In the genomic region with DNA sequence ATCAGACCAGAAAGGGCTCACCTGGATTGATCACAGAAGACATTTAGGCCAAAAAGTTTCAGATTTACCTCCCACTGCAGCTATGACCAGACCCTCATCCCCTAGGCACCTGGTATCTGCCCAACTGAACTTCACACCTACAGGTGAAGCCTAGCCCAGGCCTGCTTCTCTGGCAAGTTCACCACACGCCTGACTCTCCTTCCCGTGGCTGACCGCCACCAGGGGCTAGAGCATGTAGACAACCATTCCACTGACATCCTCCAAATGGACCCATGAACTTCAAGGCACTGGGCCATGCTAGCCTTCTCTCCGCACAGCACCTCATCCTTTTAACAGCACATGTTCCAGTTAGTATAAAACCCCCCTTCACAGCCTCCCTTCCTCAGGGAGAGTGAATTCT, we compare ENCODE assay signal across 15 cellular contexts. TPM values are rescaled to one million over a fixed set of nuclear protein-coding genes. Genes with fewer than 3 reads are reported as not detected.
DNase-seq lines count a peak whose midpoint lies in the region; ATAC-seq and TF ChIP-seq lines count a peak whose summit lies in the region.
"Had no signal": no experiment of that assay in that cellular context is flagged by ENCODE, and none has a peak within 500 bp of the region (broad histone marks: within the 10 kb centered on the region; RNA-seq: fewer than 3 reads in every experiment).

No MANE protein-coding gene starts in this region.

- ATAC-seq in WTC11 (no peak), GM21723 (IDR thresholded peaks at IDR 0.05; ENCODE audit: unreplicated experiment) (no peak)
- ATAC-seq: CD8-positive, alpha-beta T cell had no signal

- WGBS in thyroid gland, 2 donors = 89 to 94% methylated on average over 4 of the region's 4 CpGs

- H3K4me3 ChIP-seq in CD4-positive, alpha-beta memory T cell (ENCODE audit: low read length in 2 of 2) = no peak overlapping the region
- no peak overlapping the region for H3K4me3 ChIP-seq in thyroid gland (replicated peaks in 1 of 3)
- H3K4me3 ChIP-seq: HAP-1 had no signal

- H3K27ac Mint-ChIP-seq in CD4-positive, alpha-beta memory T cell = peak overlapping the region in 4 of 7 donors; percentile 14 to 72 (median 46)
- peak overlapping the region; percentile 9 for H3K27ac Mint-ChIP-seq in WTC11
- H3K27ac Mint-ChIP-seq: B cell; CD8-positive, alpha-beta T cell had no signal

- intact Hi-C loops in CD4-positive, alpha-beta memory T cell (cut with micrococcal nuclease) = no loop called here
- intact Hi-C loops in thyroid gland (cut with DNase I) = no loop called here

- H3K27me3 ChIP-seq in CD4-positive, alpha-beta memory T cell (ENCODE audit: insufficient read depth, low read length) = no peaks in the 10 kb centered on the region
- H3K27me3 ChIP-seq in thyroid gland = no peaks in the 10 kb centered on the region

- POLR2A ChIA-PET in CD4-positive, alpha-beta memory T cell (lab: Charles Lee; ENCODE audit: partially characterized antibody) = no interaction called here
- POLR2A ChIA-PET in WTC11 (lab: Charles Lee) = interaction anchor here (0.6 kb wide), 1 partner anchor 425 kb away, joined by 3 read pairs; no protein-coding TSS in a partner anchor

- H3K27ac ChIP-seq in CD4-positive, alpha-beta memory T cell (ENCODE audit: low read depth, low read length) = no peak overlapping the region
- peak overlapping the region in 2 of 3 donors; percentile 31 to 51 for H3K27ac ChIP-seq in thyroid gland

- peaks cover 12% of the 10 kb centered on the region for H3K4me1 ChIP-seq in CD4-positive, alpha-beta memory T cell (ENCODE audit: insufficient read depth, low read length)
- H3K4me1 ChIP-seq in thyroid gland = peaks cover 41 to 67% of the 10 kb centered on the region in 2 donors

- DNase-seq in CD4-positive, alpha-beta memory T cell = no peak
- DNase-seq in WTC11 (ENCODE audit: low spot score) = no peak
- peak; percentile 25 for DNase-seq in islet precursor cell
- DNase-seq in thyroid gland = no peak
- DNase-seq in midbrain (lab: John Stamatoyannopoulos, UW) = no peak
- no peak for DNase-seq in DMS 273 (lab: John Stamatoyannopoulos, UW; ENCODE audit: unreplicated experiment)
- DNase-seq: C1 segment of cervical spinal cord; CD8-positive, alpha-beta T cell; COR-L47; DND-41; GDM1; GOT3 had no signal

- H3K9me3 ChIP-seq in CD4-positive, alpha-beta memory T cell (ENCODE audit: control insufficient read depth in 1 of 2, low read length in 2 of 2) = no peaks in the 10 kb centered on the region
- no peaks in the 10 kb centered on the region for H3K9me3 ChIP-seq in thyroid gland
- H3K9me3 ChIP-seq: HAP-1 had no signal

- H3K36me3 Mint-ChIP-seq in CD4-positive, alpha-beta memory T cell = peaks cover 11 to 14% of the 10 kb centered on the region in 2 donors
- no peaks in the 10 kb centered on the region; the same call in 1 of the 2 replicates for H3K36me3 Mint-ChIP-seq in WTC11

- no peaks in the 10 kb centered on the region for H3K9me3 Mint-ChIP-seq in CD4-positive, alpha-beta memory T cell
- H3K9me3 Mint-ChIP-seq in WTC11 = no peaks in the 10 kb centered on the region
- H3K9me3 Mint-ChIP-seq: CD8-positive, alpha-beta T cell had no signal

- no peak for TF ChIP-seq CTCF in WTC11 (IDR thresholded peaks at IDR 0.05)
- no peak for TF ChIP-seq CTCF in thyroid gland (IDR thresholded peaks at IDR 0.05)

- TF ChIP-seq POLR2A in thyroid gland (IDR thresholded peaks at IDR 0.05) = no peak

- H3K27me3 Mint-ChIP-seq in CD4-positive, alpha-beta memory T cell = no peaks in the 10 kb centered on the region
- H3K27me3 Mint-ChIP-seq in WTC11 (ENCODE audit: low read depth) = no peaks in the 10 kb centered on the region

- peaks cover 3% of the 10 kb centered on the region for H3K36me3 ChIP-seq in CD4-positive, alpha-beta memory T cell (ENCODE audit: insufficient read depth, low read length)
- no peaks in the 10 kb centered on the region for H3K36me3 ChIP-seq in thyroid gland

- no peak overlapping the region for H3K4me3 Mint-ChIP-seq in CD4-positive, alpha-beta memory T cell
- no peak overlapping the region for H3K4me3 Mint-ChIP-seq in WTC11
- H3K4me3 Mint-ChIP-seq: B cell; CD8-positive, alpha-beta T cell had no signal

- CTCF ChIA-PET in CD4-positive, alpha-beta memory T cell (lab: Charles Lee; ENCODE audit: partially characterized antibody) = no interaction called here
- CTCF ChIA-PET in WTC11 (lab: Charles Lee) = interaction anchor here (0.6 kb wide), 1 partner anchor 30 kb away, joined by 4 read pairs; no protein-coding TSS in a partner anchor

- peaks cover 22 to 54% (median 26%) of the 10 kb centered on the region in 4 donors for H3K4me1 Mint-ChIP-seq in CD4-positive, alpha-beta memory T cell
- H3K4me1 Mint-ChIP-seq in WTC11 = peaks cover 26% of the 10 kb centered on the region

TF ChIP-seq in WTC11, 78 proteins besides CTCF, POLR2A, EP300 and RAD21:
- TF ChIP-seq SMAD3 (CRISPR knock-in tag; IDR thresholded peaks at IDR 0.05; ENCODE audit: borderline replicate concordance) = no peak
- no peak for TF ChIP-seq ZNF138 (CRISPR knock-in tag; conservative IDR thresholded peaks at IDR 0.05)
- TF ChIP-seq, protein P1, sequence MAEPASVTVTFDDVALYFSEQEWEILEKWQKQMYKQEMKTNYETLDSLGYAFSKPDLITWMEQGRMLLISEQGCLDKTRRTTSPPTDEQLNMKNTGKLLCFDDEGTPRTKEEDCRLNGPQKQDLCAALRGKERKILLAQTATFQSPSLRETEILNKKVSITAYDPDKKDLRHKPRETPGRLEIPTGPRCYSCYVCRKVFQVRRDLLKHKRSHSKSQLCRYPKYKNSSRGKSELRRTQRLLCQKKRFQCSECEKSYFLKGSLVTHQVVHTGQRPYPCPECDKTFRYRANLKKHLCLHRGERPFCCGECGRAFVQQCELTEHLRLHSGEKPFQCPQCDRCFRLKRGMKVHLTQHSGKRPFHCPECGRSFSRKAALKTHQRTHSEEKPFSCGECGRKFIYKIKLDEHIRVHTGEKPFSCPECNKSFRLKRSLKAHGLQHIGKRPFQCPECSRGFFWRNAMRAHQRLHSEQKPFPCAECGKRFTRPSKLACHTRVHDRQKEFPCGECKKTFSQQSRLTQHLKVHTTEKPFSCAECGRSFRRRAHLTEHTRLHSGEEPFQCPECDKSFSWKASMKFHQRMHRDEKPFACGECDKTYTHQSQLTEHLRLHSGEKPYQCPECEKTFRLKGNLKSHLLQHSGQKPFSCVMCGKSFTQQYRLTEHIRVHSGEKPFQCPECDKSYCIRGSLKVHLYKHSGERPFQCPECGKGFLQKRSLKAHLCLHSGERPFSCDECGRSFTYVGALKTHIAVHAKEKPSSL (CRISPR knock-in tag; conservative IDR thresholded peaks at IDR 0.05) = no peak

RNA-seq across cellular contexts. Expression of a gene that starts 18.8 kb away (rescaled TPM):
- total RNA-seq in CD4-positive, alpha-beta memory T cell = 10 to 100 TPM; 22.7 to 25.1 TPM
- polyA plus RNA-seq in CD4-positive, alpha-beta memory T cell = 1 to 10 TPM in 1 of 2 donors, under 1 TPM in 1; 0.21 to 1.1 TPM
- 30.6 to 33.8 TPM (median 30.9 TPM) in 3 replicates for total RNA-seq in WTC11 (2021)
- total RNA-seq in thyroid gland = 10 to 100 TPM; 23.0 to 70.0 (median 27.6) TPM
